In the genomic region with DNA sequence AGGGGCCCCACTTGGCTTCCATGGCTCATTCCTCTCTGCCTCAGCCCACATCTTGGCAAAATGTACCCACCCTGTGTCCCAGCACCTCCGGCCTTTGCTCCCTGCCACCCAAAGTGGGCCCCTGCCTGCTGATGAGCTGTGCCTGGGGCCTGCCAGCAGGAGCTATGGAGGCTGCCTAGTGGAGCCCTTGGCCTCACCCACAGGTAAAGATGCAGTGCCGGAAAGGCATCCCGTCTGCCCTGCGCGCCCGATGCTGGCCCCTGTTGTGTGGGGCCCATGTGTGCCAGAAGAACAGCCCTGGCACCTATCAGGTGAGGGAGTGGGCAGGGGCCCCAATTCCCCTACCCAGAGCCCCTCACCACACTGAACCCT, we compare ENCODE assay signal across 14 cellular contexts. TPM values are rescaled to one million over a fixed set of nuclear protein-coding genes. Genes with fewer than 3 reads are reported as not detected.
DNase-seq lines count a peak whose midpoint lies in the region; ATAC-seq and TF ChIP-seq lines count a peak whose summit lies in the region.
"Had no signal": no experiment of that assay in that cellular context is flagged by ENCODE, and none has a peak within 500 bp of the region (broad histone marks: within the 10 kb centered on the region; RNA-seq: fewer than 3 reads in every experiment).

No MANE protein-coding gene starts in this region.

- intact Hi-C loops in activated B cell treated with CpG ODN at 0.5 μM for 24 hours (cut with micrococcal nuclease) (no loop called here), MCF 10A (cut with micrococcal nuclease) (no loop called here)

- peak overlapping the region; percentile 85 for H3K27ac ChIP-seq in effector memory CD4-positive, alpha-beta T cell (ENCODE audit: insufficient read depth, low read length, poor library complexity, severe bottlenecking)
- H3K27ac ChIP-seq: A549, SK-N-MC had no signal

- peak; percentile 76 for DNase-seq in activated CD8-positive, alpha-beta memory T cell treated with anti-CD3 and anti-CD28 coated beads for 24 hours
- DNase-seq in activated CD8-positive, alpha-beta memory T cell treated with anti-CD3 and anti-CD28 coated beads, Interleukin-2, amount 50 U/mL, for 4 hours = no peak
- DNase-seq in activated B cell treated with CpG ODN at 0.5 μM for 24 hours (no peak), MCF 10A (ENCODE audit: unreplicated experiment) (no peak), NCI-H2227 (lab: John Stamatoyannopoulos, UW; ENCODE audit: unreplicated experiment) (no peak), cerebellar cortex (ENCODE audit: low spot score) (no peak)
- no peak for DNase-seq in effector memory CD4-positive, alpha-beta T cell
- no peak for DNase-seq in stimulated activated naive CD8-positive, alpha-beta T cell treated with anti-CD3 and anti-CD28 coated beads, Interleukin-15, amount 100 ng/mL, for 72 hours
- DNase-seq: DMS153, NCI-H187 treated with DMSO at 0.1 percent for 48 hours, NCI-H774 had no signal

- H3K36me3 Mint-ChIP-seq in activated B cell treated with CpG ODN at 0.5 μM for 24 hours (ENCODE audit: low read depth) = peaks cover 43% of the 10 kb centered on the region
- H3K36me3 Mint-ChIP-seq in MCF 10A (ENCODE audit: insufficient read depth, unreplicated experiment) = peaks cover 20% of the 10 kb centered on the region

- no peaks in the 10 kb centered on the region for H3K9me3 ChIP-seq in effector memory CD4-positive, alpha-beta T cell (ENCODE audit: control insufficient read depth, low read length)
- H3K9me3 ChIP-seq: A549 had no signal

- H3K4me3 ChIP-seq in effector memory CD4-positive, alpha-beta T cell (ENCODE audit: insufficient read depth, low read depth, low read length, poor library complexity, severe bottlenecking) = peak overlapping the region; percentile 82
- H3K4me3 ChIP-seq: A549, SK-N-MC had no signal

- TF ChIP-seq CTCF in activated B cell treated with CpG ODN at 0.5 μM for 24 hours (IDR thresholded peaks at IDR 0.05) = no peak
- no peak for TF ChIP-seq CTCF in MCF 10A (IDR thresholded peaks at IDR 0.05; ENCODE audit: unreplicated experiment)

- H3K4me3 Mint-ChIP-seq in activated B cell treated with CpG ODN at 0.5 μM for 24 hours = peak overlapping the region; percentile 90
- H3K4me3 Mint-ChIP-seq in stimulated activated naive CD8-positive, alpha-beta T cell treated with anti-CD3 and anti-CD28 coated beads, Interleukin-15, amount 100 ng/mL, for 72 hours = peak overlapping the region; percentile 95 to 98
- H3K4me3 Mint-ChIP-seq in MCF 10A (ENCODE audit: unreplicated experiment) = no peak overlapping the region

- CTCF ChIA-PET in activated B cell treated with CpG ODN at 0.5 μM for 24 hours (lab: Charles Lee) = interaction anchor here (1.1 to 5.7 kb wide), 2 partner anchors 14 to 49 kb away, joined by 3 to 53 read pairs; no protein-coding TSS in a partner anchor
- CTCF ChIA-PET in MCF 10A (lab: Yijun Ruan, JAX) = interaction anchor here (0.6 to 0.9 kb wide), 2 partner anchors 9 to 395 kb away, joined by 3 to 4 read pairs; no protein-coding TSS in a partner anchor

- BruUV-seq in MCF 10A (replicated peaks; lab: Mats Ljungman, UMichigan) = no TSS peak

- POLR2A ChIA-PET in activated B cell treated with CpG ODN at 0.5 μM for 24 hours (lab: Charles Lee) (interaction anchor here (3.0 to 17.5 kb wide), 7 partner anchors 11 to 64 kb away, joined by 22 to 693 read pairs (median 100); a partner anchor contains a TSS), MCF 10A (lab: Yijun Ruan, JAX) (interaction anchor here (0.7 to 1.3 kb wide), 2 partner anchors 16 to 63 kb away, joined by 3 read pairs; no protein-coding TSS in a partner anchor)

- no peak for ATAC-seq in activated B cell treated with CpG ODN at 0.5 μM for 24 hours (ENCODE audit: low read depth)
- no peak for ATAC-seq in stimulated activated naive CD8-positive, alpha-beta T cell treated with anti-CD3 and anti-CD28 coated beads, Interleukin-15, amount 100 ng/mL, for 72 hours
- ATAC-seq: A549, right cardiac atrium had no signal

- H3K9me3 Mint-ChIP-seq in activated B cell treated with CpG ODN at 0.5 μM for 24 hours (no peaks in the 10 kb centered on the region), MCF 10A (ENCODE audit: unreplicated experiment) (no peaks in the 10 kb centered on the region)
- H3K9me3 Mint-ChIP-seq in stimulated activated naive CD8-positive, alpha-beta T cell treated with anti-CD3 and anti-CD28 coated beads, Interleukin-15, amount 100 ng/mL, for 72 hours = no peaks in the 10 kb centered on the region

- H3K27me3 Mint-ChIP-seq in activated B cell treated with CpG ODN at 0.5 μM for 24 hours (no peaks in the 10 kb centered on the region), MCF 10A (ENCODE audit: insufficient read depth, unreplicated experiment) (no peaks in the 10 kb centered on the region)
- no peaks in the 10 kb centered on the region for H3K27me3 Mint-ChIP-seq in stimulated activated naive CD8-positive, alpha-beta T cell treated with anti-CD3 and anti-CD28 coated beads, Interleukin-15, amount 100 ng/mL, for 72 hours

- H3K27ac Mint-ChIP-seq in activated B cell treated with CpG ODN at 0.5 μM for 24 hours (peak overlapping the region; percentile 91), MCF 10A (ENCODE audit: low read depth, unreplicated experiment) (no peak overlapping the region)
- peak overlapping the region; percentile 33 to 99 for H3K27ac Mint-ChIP-seq in stimulated activated naive CD8-positive, alpha-beta T cell treated with anti-CD3 and anti-CD28 coated beads, Interleukin-15, amount 100 ng/mL, for 72 hours

- peaks cover 85% of the 10 kb centered on the region for H3K4me1 Mint-ChIP-seq in activated B cell treated with CpG ODN at 0.5 μM for 24 hours
- peaks cover 79% of the 10 kb centered on the region for H3K4me1 Mint-ChIP-seq in stimulated activated naive CD8-positive, alpha-beta T cell treated with anti-CD3 and anti-CD28 coated beads, Interleukin-15, amount 100 ng/mL, for 72 hours
- peaks cover 9% of the 10 kb centered on the region for H3K4me1 Mint-ChIP-seq in MCF 10A (ENCODE audit: insufficient read depth, unreplicated experiment)

- H3K4me1 ChIP-seq in effector memory CD4-positive, alpha-beta T cell (ENCODE audit: control insufficient read depth, insufficient read depth, low read length, poor library complexity, severe bottlenecking) = peaks cover 86% of the 10 kb centered on the region

- H3K27me3 ChIP-seq in effector memory CD4-positive, alpha-beta T cell (replicated peaks; ENCODE audit: control insufficient read depth, insufficient read depth, low read length, poor library complexity, severe bottlenecking) = no peaks in the 10 kb centered on the region

- peaks cover 18% of the 10 kb centered on the region for H3K36me3 ChIP-seq in effector memory CD4-positive, alpha-beta T cell (ENCODE audit: control insufficient read depth, insufficient read depth, low read length)

RNA-seq across cellular contexts. Expression of a gene that starts 1.3 kb away (rescaled TPM):
- total RNA-seq in activated B cell treated with CpG ODN at 0.5 μM for 24 hours (158 and 163 TPM in 2 replicates), MCF 10A (2022) (not detected in 2 replicates)

RNA-seq across cellular contexts. Expression of a gene that starts 3.5 kb away (rescaled TPM):
- 349 and 354 TPM in 2 replicates for total RNA-seq in activated B cell treated with CpG ODN at 0.5 μM for 24 hours
- 123 and 143 TPM in 2 replicates for total RNA-seq in MCF 10A (2022)

RNA-seq across cellular contexts. Expression of a gene that starts 10.3 kb away (rescaled TPM):
- 5.7 and 6.3 TPM in 2 replicates for total RNA-seq in activated B cell treated with CpG ODN at 0.5 μM for 24 hours
- total RNA-seq in MCF 10A (2022) = 0.07 TPM in 1 of 2 replicates, not detected in the other

RNA-seq across cellular contexts. Expression of a gene that starts 13.4 kb away (rescaled TPM):
- total RNA-seq in activated B cell treated with CpG ODN at 0.5 μM for 24 hours = 30.4 and 35.2 TPM in 2 replicates
- 9.9 and 18.3 TPM in 2 replicates for total RNA-seq in MCF 10A (2022)

RNA-seq across cellular contexts. Expression of a gene that starts 23.1 kb away (rescaled TPM):
- 66.9 and 74.5 TPM in 2 replicates for total RNA-seq in activated B cell treated with CpG ODN at 0.5 μM for 24 hours
- total RNA-seq in MCF 10A (2022) = 49.8 and 60.1 TPM in 2 replicates

Comparison
In these comparisons a context has a peak if more than half of its experiments do, and no peak if none do; other contexts are left out.
1. RNA of a gene that starts 1.3 kb away (total RNA-seq): 158 to 163 TPM in activated B cell treated with CpG ODN at 0.5 μM for 24 hours; not detected in MCF 10A; every median in the first group is over 100 times any median in the second.